15 cellular contexts compared by ENCODE assay signal in the genomic region with DNA sequence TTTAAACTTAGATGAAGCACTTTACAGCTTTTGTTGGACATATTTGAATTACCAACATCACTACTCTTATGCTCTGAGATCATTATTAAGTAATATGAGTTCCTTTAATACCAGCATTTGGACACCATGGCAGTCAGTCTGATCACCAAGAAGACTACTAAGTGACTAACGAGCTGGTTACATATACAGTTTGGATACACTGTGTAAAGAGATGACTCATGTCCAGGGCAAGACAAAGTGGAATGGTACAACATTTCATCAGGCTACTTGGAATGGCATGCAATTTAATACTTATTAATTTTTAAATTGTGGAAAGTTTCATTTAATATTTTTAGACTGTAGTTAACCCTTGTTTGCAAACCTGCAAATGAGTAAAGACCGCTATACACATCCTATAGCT.
DNase-seq lines count a peak whose midpoint lies in the region; ATAC-seq lines count a peak whose summit lies in the region.
"Had no signal": no experiment of that assay in that cellular context is flagged by ENCODE, and none has a peak within 500 bp of the region (broad histone marks: within the 10 kb centered on the region; RNA-seq: fewer than 3 reads in every experiment).

No MANE protein-coding gene starts in this region.

- CTCF ChIA-PET in activated naive CD4-positive, alpha-beta T cell treated with anti-CD3 and anti-CD28 coated beads, Interleukin-2, amount 10 ng/mL, durations not matched to agents 7 days and 5 days (lab: Charles Lee), result no interaction called here

- no peak overlapping the region for H3K27ac Mint-ChIP-seq in activated naive CD4-positive, alpha-beta T cell treated with anti-CD3 and anti-CD28 coated beads, Interleukin-2, amount 10 ng/mL, durations not matched to agents 7 days and 5 days
- H3K27ac Mint-ChIP-seq: H9 had no signal

- no peak for ATAC-seq in GM21723 (IDR thresholded peaks at IDR 0.05; ENCODE audit: unreplicated experiment)

- no peaks in the 10 kb centered on the region for H3K4me1 Mint-ChIP-seq in activated naive CD4-positive, alpha-beta T cell treated with anti-CD3 and anti-CD28 coated beads, Interleukin-2, amount 10 ng/mL, durations not matched to agents 7 days and 5 days
- H3K4me1 Mint-ChIP-seq: H9 had no signal

- no peaks in the 10 kb centered on the region for H3K36me3 Mint-ChIP-seq in activated naive CD4-positive, alpha-beta T cell treated with anti-CD3 and anti-CD28 coated beads, Interleukin-2, amount 10 ng/mL, durations not matched to agents 7 days and 5 days

- no peak overlapping the region for H3K27ac ChIP-seq in caudate nucleus (ENCODE audit: low read depth, low read length)
- H3K27ac ChIP-seq: BLaER1 treated with 17β-estradiol and CSF1 and Interleukin-3, amounts not matched to agents 10 nM and 100 nM; Peyer's patch had no signal

- H3K4me3 Mint-ChIP-seq in activated naive CD4-positive, alpha-beta T cell treated with anti-CD3 and anti-CD28 coated beads, Interleukin-2, amount 10 ng/mL, durations not matched to agents 7 days and 5 days, result no peak overlapping the region
- H3K4me3 Mint-ChIP-seq: H9 had no signal

- no peaks in the 10 kb centered on the region for H3K27me3 Mint-ChIP-seq in activated naive CD4-positive, alpha-beta T cell treated with anti-CD3 and anti-CD28 coated beads, Interleukin-2, amount 10 ng/mL, durations not matched to agents 7 days and 5 days

- peaks cover 3% of the 10 kb centered on the region for H3K9me3 Mint-ChIP-seq in activated naive CD4-positive, alpha-beta T cell treated with anti-CD3 and anti-CD28 coated beads, Interleukin-2, amount 10 ng/mL, durations not matched to agents 7 days and 5 days
- H3K9me3 Mint-ChIP-seq: H9 had no signal

- peak; percentile 77 for DNase-seq in HCEC 1CT
- peak; percentile 41 for DNase-seq in RKO (ENCODE audit: low spot score)
- peak; percentile 22 for DNase-seq in fibroblast of gingiva (ENCODE audit: low read depth)
- DNase-seq in caudate nucleus (lab: John Stamatoyannopoulos, UW), result no peak
- DNase-seq in activated naive CD4-positive, alpha-beta T cell treated with anti-CD3 and anti-CD28 coated beads, Interleukin-2, amount 10 ng/mL, durations not matched to agents 7 days and 5 days, result no peak
- DNase-seq in activated CD4-positive, alpha-beta T cell treated with anti-CD3 and anti-CD28 coated beads for 1 hour, result no peak
- DNase-seq: H9, NCI-H1048, NCI-H1694, NCI-H345, NCI-H82, Peyer's patch, SIG-M5 had no signal

Comparison
In these comparisons a context has a peak if more than half of its experiments do, and no peak if none do; other contexts are left out.
1. DNase-seq: peak in HCEC 1CT (single experiment), RKO (single experiment) and fibroblast of gingiva (single experiment); none in caudate nucleus (0 of 61), activated naive CD4-positive, alpha-beta T cell treated with anti-CD3 and anti-CD28 coated beads, Interleukin-2, amount 10 ng/mL, durations not matched to agents 7 days and 5 days (single experiment) and activated CD4-positive, alpha-beta T cell treated with anti-CD3 and anti-CD28 coated beads for 1 hour (single experiment).